Comparison of ENCODE assay signal across 10 cellular contexts in genomic region chr17:2062571-2063183, GRCh38. TPM values are rescaled to one million over a fixed set of nuclear protein-coding genes. Genes with fewer than 3 reads are reported as not detected.
DNase-seq lines count a peak whose midpoint lies in the region; ATAC-seq and TF ChIP-seq lines count a peak whose summit lies in the region.
"Had no signal": no experiment of that assay in that cellular context is flagged by ENCODE, and none has a peak within 500 bp of the region (broad histone marks: within the 10 kb centered on the region; RNA-seq: fewer than 3 reads in every experiment).

No MANE protein-coding gene starts in this region.

- H3K36me3 Mint-ChIP-seq in IgD-negative memory B cell (peaks cover 9% of the 10 kb centered on the region), endothelial cell (ENCODE audit: low read depth, unreplicated experiment) (peaks cover 35% of the 10 kb centered on the region), osteocyte (ENCODE audit: unreplicated experiment) (peaks cover 30% of the 10 kb centered on the region)

- peak overlapping the region in 2 of 4 donors; percentile 33 to 68 for H3K4me3 Mint-ChIP-seq in IgD-negative memory B cell
- H3K4me3 Mint-ChIP-seq in endothelial cell (ENCODE audit: unreplicated experiment): no peak overlapping the region
- no peak overlapping the region for H3K4me3 Mint-ChIP-seq in osteocyte (ENCODE audit: unreplicated experiment)

- H3K9me3 Mint-ChIP-seq in IgD-negative memory B cell: no peaks in the 10 kb centered on the region
- no peaks in the 10 kb centered on the region for H3K9me3 Mint-ChIP-seq in endothelial cell (ENCODE audit: unreplicated experiment)
- H3K9me3 Mint-ChIP-seq in osteocyte (ENCODE audit: unreplicated experiment): no peaks in the 10 kb centered on the region

- TF ChIP-seq CTCF in endothelial cell (IDR thresholded peaks at IDR 0.05; ENCODE audit: unreplicated experiment) (no peak), osteocyte (IDR thresholded peaks at IDR 0.05) (no peak)

- peaks cover 21 to 35% (median 24%) of the 10 kb centered on the region in 3 donors for H3K4me1 Mint-ChIP-seq in IgD-negative memory B cell
- H3K4me1 Mint-ChIP-seq in endothelial cell (ENCODE audit: unreplicated experiment): peaks cover 63% of the 10 kb centered on the region
- H3K4me1 Mint-ChIP-seq in osteocyte (ENCODE audit: unreplicated experiment): peaks cover 59% of the 10 kb centered on the region

- H3K27me3 Mint-ChIP-seq in IgD-negative memory B cell: peaks cover 4% of the 10 kb centered on the region
- H3K27me3 Mint-ChIP-seq in endothelial cell (ENCODE audit: unreplicated experiment): peaks cover 27% of the 10 kb centered on the region
- no peaks in the 10 kb centered on the region for H3K27me3 Mint-ChIP-seq in osteocyte (ENCODE audit: unreplicated experiment)

- in situ Hi-C loops in ACHN (cut with HindIII; ENCODE audit: low pct_ligation_motif_present, low pct_unique_long_range_greater_than_20kb, low sequenced_read_pairs): no loop called here

- ATAC-seq in HG03196 (IDR thresholded peaks at IDR 0.05; ENCODE audit: unreplicated experiment): no peak

- DNase-seq in ACHN (peak; percentile 33), endothelial cell (ENCODE audit: low spot score) (peak; percentile 22), osteocyte (ENCODE audit: extremely low spot score, unreplicated experiment) (no peak), NCI-H748 (lab: John Stamatoyannopoulos, UW; ENCODE audit: unreplicated experiment) (no peak), NCI-H526 (lab: John Stamatoyannopoulos, UW) (no peak)
- DNase-seq in stimulated activated CD4-positive, alpha-beta T cell treated with anti-CD3 and anti-CD28 coated beads, Interleukin-4, amount 100 ng/mL, for 4 hours: no peak
- DNase-seq: activated CD4-positive, alpha-beta T cell treated with anti-CD3 and anti-CD28 coated beads for 48 hours; DMS 273 treated with DMSO at 0.1 percent for 48 hours had no signal

- peak overlapping the region in 2 of 3 donors; percentile 57 to 67 for H3K27ac Mint-ChIP-seq in IgD-negative memory B cell
- peak overlapping the region; percentile 77 for H3K27ac Mint-ChIP-seq in endothelial cell (ENCODE audit: unreplicated experiment)
- H3K27ac Mint-ChIP-seq in osteocyte (ENCODE audit: unreplicated experiment): peak overlapping the region; percentile 75

RNA-seq across cellular contexts. Expression of gene HIC1, which starts 7.8 kb away (rescaled TPM):
- 0.88 TPM for polyA plus RNA-seq in IgD-negative memory B cell
- total RNA-seq in endothelial cell (ENCODE audit: unreplicated experiment) (0.72 TPM), osteocyte (3.3 and 3.7 TPM in 2 replicates)

RNA-seq across cellular contexts. Expression of gene OVCA2, which starts 20.9 kb away (rescaled TPM):
- polyA plus RNA-seq in IgD-negative memory B cell: 62.5 TPM
- total RNA-seq in endothelial cell (ENCODE audit: unreplicated experiment): 32.7 TPM
- 33.2 and 35.9 TPM in 2 replicates for total RNA-seq in osteocyte

RNA-seq across cellular contexts. Expression of gene DPH1, which starts 32.7 kb away (rescaled TPM):
- polyA plus RNA-seq in IgD-negative memory B cell: 34.4 TPM
- total RNA-seq in endothelial cell (ENCODE audit: unreplicated experiment) (27.1 TPM), osteocyte (57.3 and 59.0 TPM in 2 replicates)

RNA-seq across cellular contexts. Expression of gene RTN4RL1, which starts 37.5 kb away (rescaled TPM):
- polyA plus RNA-seq in IgD-negative memory B cell: 0.44 TPM
- total RNA-seq in endothelial cell (ENCODE audit: unreplicated experiment): not detected
- 3.7 and 3.8 TPM in 2 replicates for total RNA-seq in osteocyte

Comparison
In these comparisons a context has a peak if more than half of its experiments do, and no peak if none do; other contexts are left out.
1. DNase-seq: peak in ACHN (single experiment) and endothelial cell (single experiment); none in osteocyte (single experiment), NCI-H748 (single experiment), stimulated activated CD4-positive, alpha-beta T cell treated with anti-CD3 and anti-CD28 coated beads, Interleukin-4, amount 100 ng/mL, for 4 hours (0 of 2) and NCI-H526 (0 of 2).
2. Peak in every context shown above with its lines, with median percentiles within 50 percentile points of each other: H3K27ac Mint-ChIP-seq.